ENCODE assay signal across 12 cellular contexts in genomic region chr18:9849407-9849961, GRCh38. TPM values are rescaled to one million over a fixed set of nuclear protein-coding genes. Genes with fewer than 3 reads are reported as not detected.
DNase-seq lines count a peak whose midpoint lies in the region; ATAC-seq and TF ChIP-seq lines count a peak whose summit lies in the region.
"Had no signal": no experiment of that assay in that cellular context is flagged by ENCODE, and none has a peak within 500 bp of the region (broad histone marks: within the 10 kb centered on the region; RNA-seq: fewer than 3 reads in every experiment).

No MANE protein-coding gene starts in this region.

- DNase-seq in activated CD4-positive, alpha-beta T cell treated with anti-CD3 and anti-CD28 coated beads for 36 hours = peak; percentile 11
- DNase-seq in activated CD4-positive, alpha-beta T cell treated with anti-CD3 and anti-CD28 coated beads, Interleukin-2, amount 10 ng/mL, durations not matched to agents 7 days and 5 days = no peak
- DNase-seq in dermis blood vessel endothelial cell = peak; percentile 28
- DNase-seq in midbrain (lab: John Stamatoyannopoulos, UW) = peak; percentile 19
- DNase-seq in type B pancreatic cell (ENCODE audit: extremely low spot score, unreplicated experiment) = no peak
- DNase-seq in HEK293T (ENCODE audit: extremely low spot score) = no peak
- DNase-seq: activated T-cell treated with anti-CD3 and anti-CD28 coated beads, Interleukin-2, amount 50 U/mL, for 24 hours; NCI-H1930; SW 1271 had no signal

- CTCF ChIA-PET in activated CD4-positive, alpha-beta T cell treated with anti-CD3 and anti-CD28 coated beads for 36 hours (lab: Charles Lee) = interaction anchor here (0.7 kb wide), 1 partner anchor 401 kb away, joined by 3 read pairs; no protein-coding TSS in a partner anchor
- CTCF ChIA-PET in activated CD4-positive, alpha-beta T cell treated with anti-CD3 and anti-CD28 coated beads, Interleukin-2, amount 10 ng/mL, durations not matched to agents 7 days and 5 days (lab: Charles Lee) = no interaction called here
- CTCF ChIA-PET in HEK293T (lab: Yijun Ruan, JAX) = no interaction called here

- no peak overlapping the region for H3K27ac Mint-ChIP-seq in activated CD4-positive, alpha-beta T cell treated with anti-CD3 and anti-CD28 coated beads for 36 hours
- H3K27ac Mint-ChIP-seq in activated CD4-positive, alpha-beta T cell treated with anti-CD3 and anti-CD28 coated beads, Interleukin-2, amount 10 ng/mL, durations not matched to agents 7 days and 5 days = no peak overlapping the region
- H3K27ac Mint-ChIP-seq in type B pancreatic cell = peak overlapping the region; percentile 83
- H3K27ac Mint-ChIP-seq: activated T-cell treated with anti-CD3 and anti-CD28 coated beads, Interleukin-2, amount 50 U/mL, for 24 hours had no signal

- no peaks in the 10 kb centered on the region for H3K36me3 Mint-ChIP-seq in activated CD4-positive, alpha-beta T cell treated with anti-CD3 and anti-CD28 coated beads for 36 hours (ENCODE audit: low read depth)
- no peaks in the 10 kb centered on the region for H3K36me3 Mint-ChIP-seq in activated CD4-positive, alpha-beta T cell treated with anti-CD3 and anti-CD28 coated beads, Interleukin-2, amount 10 ng/mL, durations not matched to agents 7 days and 5 days (ENCODE audit: low read depth)
- H3K36me3 Mint-ChIP-seq in type B pancreatic cell = peaks cover 5% of the 10 kb centered on the region

- H3K4me3 Mint-ChIP-seq in activated CD4-positive, alpha-beta T cell treated with anti-CD3 and anti-CD28 coated beads for 36 hours = no peak overlapping the region
- no peak overlapping the region for H3K4me3 Mint-ChIP-seq in activated CD4-positive, alpha-beta T cell treated with anti-CD3 and anti-CD28 coated beads, Interleukin-2, amount 10 ng/mL, durations not matched to agents 7 days and 5 days
- peak overlapping the region; percentile 32 for H3K4me3 Mint-ChIP-seq in type B pancreatic cell
- H3K4me3 Mint-ChIP-seq: activated T-cell treated with anti-CD3 and anti-CD28 coated beads, Interleukin-2, amount 50 U/mL, for 24 hours had no signal

- ATAC-seq in activated CD4-positive, alpha-beta T cell treated with anti-CD3 and anti-CD28 coated beads for 36 hours = no peak
- ATAC-seq in HG03378 (IDR thresholded peaks at IDR 0.05; ENCODE audit: unreplicated experiment) = no peak
- ATAC-seq in HG03565 (IDR thresholded peaks at IDR 0.05; ENCODE audit: unreplicated experiment) = no peak

- POLR2A ChIA-PET in activated CD4-positive, alpha-beta T cell treated with anti-CD3 and anti-CD28 coated beads for 36 hours (lab: Charles Lee) = no interaction called here
- POLR2A ChIA-PET in activated CD4-positive, alpha-beta T cell treated with anti-CD3 and anti-CD28 coated beads, Interleukin-2, amount 10 ng/mL, durations not matched to agents 7 days and 5 days (lab: Charles Lee) = no interaction called here
- POLR2A ChIA-PET in HEK293T (lab: Yijun Ruan, JAX) = no interaction called here

- H3K27me3 Mint-ChIP-seq in activated CD4-positive, alpha-beta T cell treated with anti-CD3 and anti-CD28 coated beads for 36 hours = peaks cover 15% of the 10 kb centered on the region
- H3K27me3 Mint-ChIP-seq in activated CD4-positive, alpha-beta T cell treated with anti-CD3 and anti-CD28 coated beads, Interleukin-2, amount 10 ng/mL, durations not matched to agents 7 days and 5 days = peaks cover 24% of the 10 kb centered on the region
- H3K27me3 Mint-ChIP-seq in type B pancreatic cell = peaks cover 3% of the 10 kb centered on the region

- no peak for TF ChIP-seq CTCF in type B pancreatic cell (conservative IDR thresholded peaks at IDR 0.05)

- no peaks in the 10 kb centered on the region for H3K4me1 Mint-ChIP-seq in activated CD4-positive, alpha-beta T cell treated with anti-CD3 and anti-CD28 coated beads for 36 hours
- no peaks in the 10 kb centered on the region for H3K4me1 Mint-ChIP-seq in activated CD4-positive, alpha-beta T cell treated with anti-CD3 and anti-CD28 coated beads, Interleukin-2, amount 10 ng/mL, durations not matched to agents 7 days and 5 days
- H3K4me1 Mint-ChIP-seq in type B pancreatic cell (ENCODE audit: unreplicated experiment) = peaks cover 19% of the 10 kb centered on the region

- intact Hi-C loops in activated CD4-positive, alpha-beta T cell treated with anti-CD3 and anti-CD28 coated beads for 36 hours (cut with DNase I, micrococcal nuclease) = no loop called here

- no peaks in the 10 kb centered on the region for H3K9me3 Mint-ChIP-seq in activated CD4-positive, alpha-beta T cell treated with anti-CD3 and anti-CD28 coated beads for 36 hours (ENCODE audit: low read depth)
- no peaks in the 10 kb centered on the region for H3K9me3 Mint-ChIP-seq in activated CD4-positive, alpha-beta T cell treated with anti-CD3 and anti-CD28 coated beads, Interleukin-2, amount 10 ng/mL, durations not matched to agents 7 days and 5 days
- H3K9me3 Mint-ChIP-seq in type B pancreatic cell = no peaks in the 10 kb centered on the region
- H3K9me3 Mint-ChIP-seq: activated T-cell treated with anti-CD3 and anti-CD28 coated beads, Interleukin-2, amount 50 U/mL, for 24 hours had no signal

TF ChIP-seq in HEK293T, 16 proteins besides CTCF, POLR2A, EP300 and RAD21:
- TF ChIP-seq TARDBP (IDR thresholded peaks at IDR 0.05) = no peak

RNA-seq across cellular contexts. Expression of gene TXNDC2, which starts 36.3 kb away (rescaled TPM):
- not detected for total RNA-seq in activated CD4-positive, alpha-beta T cell treated with anti-CD3 and anti-CD28 coated beads for 36 hours
- total RNA-seq in activated CD4-positive, alpha-beta T cell treated with anti-CD3 and anti-CD28 coated beads, Interleukin-2, amount 10 ng/mL, durations not matched to agents 7 days and 5 days = not detected
- total RNA-seq in dermis blood vessel endothelial cell (0.05 TPM in 1 of 2 replicates, not detected in the other), type B pancreatic cell (ENCODE audit: low replicate concordance) (not detected in 2 replicates)
- total RNA-seq: hepatocyte had no signal

Comparison
In these comparisons a context has a peak if more than half of its experiments do, and no peak if none do; other contexts are left out.
1. DNase-seq: peak in activated CD4-positive, alpha-beta T cell treated with anti-CD3 and anti-CD28 coated beads for 36 hours (single experiment), dermis blood vessel endothelial cell (single experiment) and midbrain (single experiment); none in activated CD4-positive, alpha-beta T cell treated with anti-CD3 and anti-CD28 coated beads, Interleukin-2, amount 10 ng/mL, durations not matched to agents 7 days and 5 days (single experiment), type B pancreatic cell (single experiment) and HEK293T (single experiment).